Comparison of ENCODE assay signal across 29 cellular contexts in the genomic region with DNA sequence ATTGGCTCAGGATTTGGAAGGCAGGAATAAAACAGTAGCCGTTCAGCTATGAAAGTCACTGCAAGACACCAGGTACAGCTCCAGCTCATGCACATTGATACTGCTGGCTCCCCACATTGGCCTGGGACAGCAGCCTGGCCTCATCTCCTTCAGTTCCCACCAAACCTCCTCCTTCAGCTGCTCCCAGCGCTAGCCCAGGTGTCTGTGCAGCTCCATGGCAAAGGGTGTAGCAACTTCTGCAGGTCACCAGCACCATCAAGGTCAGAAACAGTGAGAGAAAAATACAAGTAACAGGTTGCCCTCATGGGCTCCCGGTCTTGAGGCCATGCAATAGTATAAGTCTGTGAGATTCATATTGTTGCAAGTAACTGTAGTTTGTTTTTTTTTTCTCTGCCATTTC.
"Had no signal": no experiment of that assay in that cellular context is flagged by ENCODE, and none has a peak within 500 bp of the region (broad histone marks: within the 10 kb centered on the region; RNA-seq: fewer than 3 reads in every experiment).

No MANE protein-coding gene starts in this region.

- ATAC-seq: effector memory CD8-positive, alpha-beta T cell; heart right ventricle; left lobe of liver; naive thymus-derived CD4-positive, alpha-beta T cell; psoas muscle; right cardiac atrium; stimulated activated memory B cell treated with anti-CD40 and anti-IgM and Interleukin-4, amounts not matched to agents 10 μg/mL and 1 μg/mL and 100 μg/mL, for 72 hours; stimulated activated naive CD8-positive, alpha-beta T cell treated with anti-CD3 and anti-CD28 coated beads, Interleukin-15, Interleukin-2, amounts not matched to agents 100 U/mL and 50 U/mL, for 24 hours had no signal

- H3K27me3 Mint-ChIP-seq: stimulated activated memory B cell treated with anti-CD40 and anti-IgM and Interleukin-4, amounts not matched to agents 10 μg/mL and 1 μg/mL and 100 μg/mL, for 72 hours had no signal

- H3K27ac ChIP-seq: esophagus squamous epithelium, heart right ventricle, ovary, psoas muscle, skin epidermis, spleen, thoracic aorta, tibial nerve, upper lobe of left lung, uterus had no signal

- H3K4me1 Mint-ChIP-seq: naive thymus-derived CD4-positive, alpha-beta T cell; nephron; stimulated activated memory B cell treated with anti-CD40 and anti-IgM and Interleukin-4, amounts not matched to agents 10 μg/mL and 1 μg/mL and 100 μg/mL, for 72 hours had no signal

- H3K9me3 ChIP-seq: esophagus squamous epithelium, ovary, psoas muscle, thoracic aorta, upper lobe of left lung, uterus had no signal

- H3K36me3 Mint-ChIP-seq: naive thymus-derived CD4-positive, alpha-beta T cell; stimulated activated memory B cell treated with anti-CD40 and anti-IgM and Interleukin-4, amounts not matched to agents 10 μg/mL and 1 μg/mL and 100 μg/mL, for 72 hours had no signal

- H3K27me3 ChIP-seq: esophagus squamous epithelium, heart right ventricle, ovary, spleen, tibial nerve, upper lobe of left lung, uterus had no signal

- H3K36me3 ChIP-seq: esophagus squamous epithelium, heart right ventricle, ovary, spleen, thoracic aorta, tibial nerve, upper lobe of left lung, uterus had no signal

- DNase-seq: cortex of kidney; effector memory CD8-positive, alpha-beta T cell; erythroblast; esophagus squamous epithelium; foreskin melanocyte; glutamatergic neuron; heart right ventricle; hippocampal formation; kidney; mesendoderm; midbrain; naive thymus-derived CD4-positive, alpha-beta T cell; occipital lobe; ovary; posterior cingulate gyrus; psoas muscle; right cardiac atrium; spleen; stimulated activated CD4-positive, alpha-beta T cell treated with anti-CD3 and anti-CD28 coated beads, Interleukin-4, amount 100 ng/mL, for 4 hours; stimulated activated naive CD8-positive, alpha-beta T cell treated with anti-CD3 and anti-CD28 coated beads, Interleukin-15, Interleukin-2, amounts not matched to agents 100 U/mL and 50 U/mL, for 24 hours; upper lobe of left lung; uterus had no signal

- H3K27ac Mint-ChIP-seq: effector memory CD8-positive, alpha-beta T cell; naive thymus-derived CD4-positive, alpha-beta T cell; nephron; stimulated activated memory B cell treated with anti-CD40 and anti-IgM and Interleukin-4, amounts not matched to agents 10 μg/mL and 1 μg/mL and 100 μg/mL, for 72 hours had no signal

- H3K4me3 Mint-ChIP-seq: effector memory CD8-positive, alpha-beta T cell; naive thymus-derived CD4-positive, alpha-beta T cell; nephron; stimulated activated memory B cell treated with anti-CD40 and anti-IgM and Interleukin-4, amounts not matched to agents 10 μg/mL and 1 μg/mL and 100 μg/mL, for 72 hours had no signal

- H3K4me3 ChIP-seq: esophagus squamous epithelium, heart right ventricle, ovary, psoas muscle, skin epidermis, spleen, thoracic aorta, tibial nerve, upper lobe of left lung, uterus had no signal

- FAIRE-seq: endometrium, kidney had no signal

- H3K4me1 ChIP-seq: esophagus squamous epithelium, psoas muscle, spleen, tibial nerve, upper lobe of left lung, uterus had no signal
